Comparison of ENCODE assay signal across 16 cellular contexts in the genomic region with DNA sequence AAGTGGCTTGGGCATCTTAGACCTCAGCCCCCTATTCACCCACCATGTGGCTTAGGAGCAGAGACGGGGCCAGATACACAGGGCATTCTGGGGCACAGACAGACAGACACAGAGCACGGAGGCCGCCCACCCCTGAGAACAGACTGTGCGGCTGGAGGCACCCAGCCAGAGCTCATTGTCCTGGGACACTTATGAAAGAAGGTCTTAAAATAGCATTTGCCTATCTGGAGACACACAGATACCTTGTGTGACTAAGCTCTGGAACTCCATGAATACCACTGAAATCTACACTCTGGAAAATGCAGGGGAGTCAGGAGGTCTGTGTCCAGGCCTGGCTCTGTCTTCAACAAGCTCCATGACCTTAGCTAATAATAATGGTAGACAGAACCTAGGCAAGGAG.
"Had no signal": no experiment of that assay in that cellular context is flagged by ENCODE, and none has a peak within 500 bp of the region (broad histone marks: within the 10 kb centered on the region; RNA-seq: fewer than 3 reads in every experiment).

No MANE protein-coding gene starts in this region.

- H3K4me3 ChIP-seq: hepatocyte, lung had no signal

- H3K27ac ChIP-seq: hepatocyte had no signal

- H3K4me2 ChIP-seq: hepatocyte had no signal

- DNase-seq: activated CD4-positive, alpha-beta T cell treated with anti-CD3 and anti-CD28 coated beads for 36 hours; activated CD4-positive, alpha-beta T cell treated with anti-CD3 and anti-CD28 coated beads, Interleukin-2, amount 50 U/mL, for 48 hours; activated naive CD8-positive, alpha-beta T cell treated with anti-CD3 and anti-CD28 coated beads, Interleukin-2, amount 10 ng/mL, durations not matched to agents 7 days and 5 days; amygdala; cortex of kidney; effector CD4-positive, alpha-beta T cell; left colon; stimulated activated naive B cell treated with anti-CD40 and anti-IgM and Interleukin-4, amounts not matched to agents 10 μg/mL and 1 μg/mL and 100 μg/mL, for 72 hours; SW 1271 had no signal

- H3K36me3 Mint-ChIP-seq: activated naive CD8-positive, alpha-beta T cell treated with anti-CD3 and anti-CD28 coated beads, Interleukin-2, amount 10 ng/mL, durations not matched to agents 7 days and 5 days; brain; WTC11 had no signal

- H3K27ac Mint-ChIP-seq: activated CD4-positive, alpha-beta T cell treated with anti-CD3 and anti-CD28 coated beads for 36 hours; activated naive CD8-positive, alpha-beta T cell treated with anti-CD3 and anti-CD28 coated beads, Interleukin-2, amount 10 ng/mL, durations not matched to agents 7 days and 5 days; activated T-helper 1 cell treated with anti-CD3 and anti-CD28 coated beads, Interleukin-12 subunit alpha, Interleukin-12 subunit beta, Interleukin-2, Interleukin-4 antibody, amounts not matched to agents 30 ng/mL and 10 ng/mL and 1 ng/mL, durations not matched to agents 14 hours and 24 hours and 36 hours; brain; WTC11 had no signal

- H3K4me3 Mint-ChIP-seq: activated CD4-positive, alpha-beta T cell treated with anti-CD3 and anti-CD28 coated beads for 36 hours; activated naive CD8-positive, alpha-beta T cell treated with anti-CD3 and anti-CD28 coated beads, Interleukin-2, amount 10 ng/mL, durations not matched to agents 7 days and 5 days; activated T-helper 1 cell treated with anti-CD3 and anti-CD28 coated beads, Interleukin-12 subunit alpha, Interleukin-12 subunit beta, Interleukin-2, Interleukin-4 antibody, amounts not matched to agents 30 ng/mL and 10 ng/mL and 1 ng/mL, durations not matched to agents 14 hours and 24 hours and 36 hours; brain; stimulated activated naive B cell treated with anti-CD40 and anti-IgM and Interleukin-4, amounts not matched to agents 10 μg/mL and 1 μg/mL and 100 μg/mL, for 72 hours; WTC11 had no signal

- H3K27me3 ChIP-seq: hepatocyte had no signal

- H2AFZ ChIP-seq: hepatocyte had no signal

- H3K79me2 ChIP-seq: hepatocyte had no signal

- ATAC-seq: activated CD4-positive, alpha-beta T cell treated with anti-CD3 and anti-CD28 coated beads for 36 hours; esophagus mucosa; left colon; sciatic nerve; stimulated activated naive B cell treated with anti-CD40 and anti-IgM and Interleukin-4, amounts not matched to agents 10 μg/mL and 1 μg/mL and 100 μg/mL, for 72 hours; WTC11 had no signal

- H3K9me3 Mint-ChIP-seq: activated T-helper 1 cell treated with anti-CD3 and anti-CD28 coated beads, Interleukin-12 subunit alpha, Interleukin-12 subunit beta, Interleukin-2, Interleukin-4 antibody, amounts not matched to agents 30 ng/mL and 10 ng/mL and 1 ng/mL, durations not matched to agents 14 hours and 24 hours and 36 hours; WTC11 had no signal

- H3K27me3 Mint-ChIP-seq: activated CD4-positive, alpha-beta T cell treated with anti-CD3 and anti-CD28 coated beads for 36 hours had no signal
